ENCODE assay signal across 7 cellular contexts in genomic region chr2:80074321-80074720, GRCh38.
"Had no signal": no experiment of that assay in that cellular context is flagged by ENCODE, and none has a peak within 500 bp of the region (broad histone marks: within the 10 kb centered on the region; RNA-seq: fewer than 3 reads in every experiment).

No MANE protein-coding gene starts in this region.

- H3K9me3 Mint-ChIP-seq: H9 had no signal

- H3K27ac ChIP-seq: GM23248 had no signal

- ATAC-seq: K562 had no signal

- H3K9ac ChIP-seq: GM23248 had no signal

- H3K4me3 Mint-ChIP-seq: H9 had no signal

- FAIRE-seq: HTR-8/SVneo, K562 had no signal

- DNase-seq: GM23248, GOT3, H9, HCEC 1CT, IMR-90 had no signal

- H3K4me3 ChIP-seq: GM23248, K562 had no signal

- H2AFZ ChIP-seq: GM23248 had no signal
